14 cellular contexts compared by ENCODE assay signal in the genomic region with DNA sequence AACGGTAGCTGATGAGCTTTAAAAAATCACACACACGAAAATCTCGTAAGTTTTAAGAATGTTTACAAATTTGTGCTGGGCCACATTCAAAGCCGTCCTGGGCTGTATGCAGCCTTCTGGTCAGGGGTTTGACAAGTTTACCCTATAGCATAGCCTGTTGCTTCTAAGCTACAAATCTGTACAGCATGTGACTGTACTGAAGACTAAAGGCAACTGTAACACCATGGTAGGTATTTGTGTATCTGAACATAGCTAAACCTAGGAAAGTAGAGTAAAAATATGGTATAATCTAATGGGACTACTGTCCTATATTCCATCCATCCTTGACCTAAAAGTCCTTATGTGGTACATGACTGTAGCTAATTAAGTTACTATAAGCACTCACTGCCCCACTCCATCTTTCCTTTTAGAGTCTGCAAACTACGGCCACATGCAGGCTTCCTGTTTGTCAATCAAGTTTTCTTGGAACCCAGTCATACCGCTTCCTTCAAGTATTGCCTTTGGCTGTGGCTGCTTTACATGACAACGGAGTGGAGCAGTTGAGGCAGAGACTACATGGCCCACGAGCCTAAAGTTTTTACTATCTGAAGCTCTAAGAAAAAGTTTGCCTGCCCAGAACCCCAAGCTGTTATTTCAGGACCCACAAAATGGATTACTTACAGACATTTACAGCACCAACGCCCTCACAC. TPM values are rescaled to one million over a fixed set of nuclear protein-coding genes. Genes with fewer than 3 reads are reported as not detected.
DNase-seq lines count a peak whose midpoint lies in the region; ATAC-seq and TF ChIP-seq lines count a peak whose summit lies in the region.
"Had no signal": no experiment of that assay in that cellular context is flagged by ENCODE, and none has a peak within 500 bp of the region (broad histone marks: within the 10 kb centered on the region; RNA-seq: fewer than 3 reads in every experiment).

No MANE protein-coding gene starts in this region.

- H4K20me1 ChIP-seq in PC-9 (ENCODE audit: insufficient read depth), result peaks cover 23% of the 10 kb centered on the region

- H3K18ac ChIP-seq in trophoblast cell (ENCODE audit: low read length), result no peak overlapping the region

- H3K36me3 ChIP-seq in PC-9 (ENCODE audit: low read depth) (peaks cover 23% of the 10 kb centered on the region), trophoblast cell (ENCODE audit: control insufficient read depth in 1 of 2, insufficient read depth in 2 of 2, low read length in 2 of 2) (peaks cover 31% of the 10 kb centered on the region in 2 experiments), BE2C (no peaks in the 10 kb centered on the region)

- no peak overlapping the region for H4K8ac ChIP-seq in trophoblast cell (ENCODE audit: low read depth, low read length)

- no peak for ATAC-seq in GM21360 (IDR thresholded peaks at IDR 0.05; ENCODE audit: unreplicated experiment)

- no peak overlapping the region for H3K4me3 Mint-ChIP-seq in activated naive CD4-positive, alpha-beta T cell treated with anti-CD3 and anti-CD28 coated beads for 36 hours
- H3K4me3 Mint-ChIP-seq: neural crest cell; stimulated activated naive CD8-positive, alpha-beta T cell treated with anti-CD3 and anti-CD28 coated beads, Interleukin-15, Interleukin-2, amounts not matched to agents 100 ng/mL and 50 ng/mL, for 24 hours had no signal

- H3K4me1 ChIP-seq in PC-9 (replicated peaks; ENCODE audit: insufficient read depth) (peaks cover 31% of the 10 kb centered on the region), trophoblast cell (ENCODE audit: control insufficient read depth in 1 of 2, insufficient read depth in 2 of 2, low read length in 2 of 2) (peaks cover 0 to 4% of the 10 kb centered on the region in 2 experiments), BE2C (no peaks in the 10 kb centered on the region)

- peak; percentile 30 for DNase-seq in activated naive CD4-positive, alpha-beta T cell treated with anti-CD3 and anti-CD28 coated beads for 36 hours
- no peak for DNase-seq in activated naive CD4-positive, alpha-beta T cell treated with Interleukin-2 at 50 U/mL for 16 hours
- no peak for DNase-seq in PC-9
- DNase-seq in activated effector memory CD4-positive, alpha-beta T cell treated with Interleukin-2 at 50 U/mL for 16 hours, result peak; percentile 7
- peak; percentile 62 to 75 for DNase-seq in trophoblast cell
- DNase-seq in GM10248 (ENCODE audit: extremely low spot score), result no peak
- DNase-seq in BE2C, result no peak
- DNase-seq: activated CD8-positive, alpha-beta memory T cell treated with anti-CD3 and anti-CD28 coated beads, Interleukin-2, amount 50 U/mL, for 48 hours; CD4-positive, alpha-beta memory T cell had no signal

- peak overlapping the region; percentile 36 for H3K27ac ChIP-seq in PC-9
- H3K27ac ChIP-seq in trophoblast cell (ENCODE audit: low read depth, low read length), result no peak overlapping the region

- H3K23ac ChIP-seq in trophoblast cell (ENCODE audit: low read length), result no peak overlapping the region

- peaks cover 89% of the 10 kb centered on the region for H3F3A ChIP-seq in PC-9 (ENCODE audit: insufficient read depth, low read depth)

- no peaks in the 10 kb centered on the region for H3K27me3 ChIP-seq in PC-9 (ENCODE audit: insufficient read depth, low read depth)
- H3K27me3 ChIP-seq in trophoblast cell (ENCODE audit: insufficient read depth, low read length), result no peaks in the 10 kb centered on the region
- H3K27me3 ChIP-seq in BE2C, result no peaks in the 10 kb centered on the region

- no peak overlapping the region for H3K9ac ChIP-seq in trophoblast cell (ENCODE audit: low read length)

- H3K9me3 ChIP-seq in PC-9 (ENCODE audit: insufficient read depth, low read depth) (no peaks in the 10 kb centered on the region), trophoblast cell (ENCODE audit: insufficient read depth, low read depth, low read length) (no peaks in the 10 kb centered on the region), BE2C (no peaks in the 10 kb centered on the region)

- CTCF ChIA-PET in activated naive CD4-positive, alpha-beta T cell treated with anti-CD3 and anti-CD28 coated beads for 36 hours (lab: Charles Lee), result interaction anchor here (0.9 to 2.4 kb wide), 5 partner anchors 13 to 135 kb away, joined by 3 to 7 read pairs (median 4); no protein-coding TSS in a partner anchor
- CTCF ChIA-PET in PC-9 (lab: Charles Lee) (interaction anchor here (0.7 to 1.6 kb wide), 4 partner anchors 27 to 76 kb away, joined by 4 to 7 read pairs (median 5); no protein-coding TSS in a partner anchor), GM10248 (lab: Yijun Ruan, JAX) (interaction anchor here (1.3 to 3.3 kb wide), 4 partner anchors 13 to 76 kb away, joined by 3 to 15 read pairs (median 8); no protein-coding TSS in a partner anchor)

- H3K9me3 Mint-ChIP-seq in activated naive CD4-positive, alpha-beta T cell treated with anti-CD3 and anti-CD28 coated beads for 36 hours, result no peaks in the 10 kb centered on the region
- H3K9me3 Mint-ChIP-seq: neural crest cell; stimulated activated naive CD8-positive, alpha-beta T cell treated with anti-CD3 and anti-CD28 coated beads, Interleukin-15, Interleukin-2, amounts not matched to agents 100 ng/mL and 50 ng/mL, for 24 hours had no signal

- H3K4me3 ChIP-seq in PC-9 (no peak overlapping the region), trophoblast cell (ENCODE audit: low read depth, low read length) (no peak overlapping the region), BE2C (ENCODE audit: low read depth, low read length) (no peak overlapping the region)

- H3K14ac ChIP-seq in trophoblast cell (ENCODE audit: low read length), result no peak overlapping the region

- no peak overlapping the region for H3K4ac ChIP-seq in trophoblast cell (ENCODE audit: low read depth, low read length)

- H3K4me2 ChIP-seq in PC-9, result no peak overlapping the region
- no peak overlapping the region for H3K4me2 ChIP-seq in trophoblast cell (ENCODE audit: low read length)

- H2AFZ ChIP-seq in PC-9 (no peak overlapping the region), trophoblast cell (ENCODE audit: insufficient read depth, low read length, poor library complexity) (no peak overlapping the region)

- no peak for TF ChIP-seq CTCF in PC-9 (conservative IDR thresholded peaks at IDR 0.05)
- TF ChIP-seq CTCF in GM10248 (IDR thresholded peaks at IDR 0.05; ENCODE audit: control extremely low read depth, extremely low read depth, low read depth, missing control alignments), result no peak
- TF ChIP-seq CTCF in BE2C (IDR thresholded peaks at IDR 0.05; ENCODE audit: low read depth, low read length), result no peak

- no peak overlapping the region for H3K27ac Mint-ChIP-seq in activated naive CD4-positive, alpha-beta T cell treated with anti-CD3 and anti-CD28 coated beads for 36 hours
- H3K27ac Mint-ChIP-seq: stimulated activated naive CD8-positive, alpha-beta T cell treated with anti-CD3 and anti-CD28 coated beads, Interleukin-15, Interleukin-2, amounts not matched to agents 100 ng/mL and 50 ng/mL, for 24 hours had no signal

- H2BK120ac ChIP-seq in trophoblast cell (ENCODE audit: insufficient read depth, low read length, poor library complexity), result no peak overlapping the region

- no peak overlapping the region for H4K91ac ChIP-seq in trophoblast cell (ENCODE audit: low read depth, low read length)

- POLR2A ChIA-PET in PC-9 (lab: Charles Lee; ENCODE audit: unreplicated experiment) (interaction anchor here (0.5 to 2.0 kb wide), 6 partner anchors 28 to 108 kb away, joined by 3 to 50 read pairs (median 6); no protein-coding TSS in a partner anchor), GM10248 (lab: Yijun Ruan, JAX) (no interaction called here)

- no peak overlapping the region for H4K12ac ChIP-seq in trophoblast cell (ENCODE audit: low read depth, low read length)

- no peak overlapping the region for H2BK5ac ChIP-seq in trophoblast cell (ENCODE audit: low read depth, low read length, poor library complexity)

- H3K36me3 Mint-ChIP-seq in activated naive CD4-positive, alpha-beta T cell treated with anti-CD3 and anti-CD28 coated beads for 36 hours (ENCODE audit: low read depth), result no peaks in the 10 kb centered on the region
- H3K36me3 Mint-ChIP-seq: CD4-positive, alpha-beta memory T cell had no signal

- no peaks in the 10 kb centered on the region for H3K79me2 ChIP-seq in PC-9 (ENCODE audit: low read depth)
- H3K79me2 ChIP-seq in trophoblast cell (ENCODE audit: control insufficient read depth, insufficient read depth, low read length, poor library complexity), result no peaks in the 10 kb centered on the region

- no peak overlapping the region for H2AK5ac ChIP-seq in trophoblast cell (ENCODE audit: low read length)

- no CpG with 5 or more reads among the region's 9 CpGs for WGBS in trophoblast cell (ENCODE audit: extremely low coverage, insufficient coverage, insufficient read length)

- peaks cover 12% of the 10 kb centered on the region for H3K4me1 Mint-ChIP-seq in activated naive CD4-positive, alpha-beta T cell treated with anti-CD3 and anti-CD28 coated beads for 36 hours (ENCODE audit: low read depth)

- H2BK12ac ChIP-seq in trophoblast cell (ENCODE audit: low read length), result no peak overlapping the region

- no peaks in the 10 kb centered on the region for H3K79me1 ChIP-seq in trophoblast cell (ENCODE audit: low read length)

- TSS peak; percentile 0 for BruUV-seq in PC-9 (replicated peaks; lab: Mats Ljungman, UMichigan)

- H3K27me3 Mint-ChIP-seq in activated naive CD4-positive, alpha-beta T cell treated with anti-CD3 and anti-CD28 coated beads for 36 hours (ENCODE audit: low read depth), result peaks cover 31% of the 10 kb centered on the region

- intact Hi-C loops in activated naive CD4-positive, alpha-beta T cell treated with anti-CD3 and anti-CD28 coated beads for 36 hours (cut with micrococcal nuclease), result no loop called here
- intact Hi-C loops in PC-9 (cut with micrococcal nuclease; ENCODE audit: unreplicated experiment), result loop anchor here (2.0 kb wide), 1 partner anchor 27 kb away; no protein-coding TSS in a partner anchor

- no peaks in the 10 kb centered on the region for H3K9me2 ChIP-seq in PC-9 (ENCODE audit: insufficient read depth)

RNA-seq across cellular contexts. Expression of gene KRT7, which starts 18.5 kb away (rescaled TPM):
- 1 to 10 TPM; 1.9 to 3.4 TPM for total RNA-seq in activated naive CD4-positive, alpha-beta T cell treated with anti-CD3 and anti-CD28 coated beads for 36 hours
- total RNA-seq in PC-9 (2021), result 3,783 and 4,555 TPM in 2 replicates
- polyA plus RNA-seq in trophoblast cell (2013), result 666 and 746 TPM in 2 replicates
- 1.7 TPM for polyA plus RNA-seq in BE2C (2012; ENCODE audit: insufficient read depth, insufficient read length, low read depth)
- total RNA-seq: CD4-positive, alpha-beta memory T cell; neural crest cell had no signal
- polyA plus RNA-seq: CD4-positive, alpha-beta memory T cell had no signal

RNA-seq across cellular contexts. Expression of gene KRT86, which starts 22.9 kb away (rescaled TPM):
- total RNA-seq in activated naive CD4-positive, alpha-beta T cell treated with anti-CD3 and anti-CD28 coated beads for 36 hours, result under 1 TPM in 1 of 2 experiments, not detected in 1; 0.15 TPM
- 2.7 and 5.7 TPM in 2 replicates for total RNA-seq in PC-9 (2021)
- polyA plus RNA-seq in trophoblast cell (2013), result 0.10 and 0.14 TPM in 2 replicates
- 0.57 TPM for polyA plus RNA-seq in BE2C (2012; ENCODE audit: insufficient read depth, insufficient read length, low read depth)
- total RNA-seq: CD4-positive, alpha-beta memory T cell; neural crest cell; urinary bladder had no signal
- polyA plus RNA-seq: CD4-positive, alpha-beta memory T cell; keratinocyte had no signal

RNA-seq across cellular contexts. Expression of gene KRT81, which starts 39.8 kb away (rescaled TPM):
- total RNA-seq in activated naive CD4-positive, alpha-beta T cell treated with anti-CD3 and anti-CD28 coated beads for 36 hours, result not detected
- 2.5 and 4.3 TPM in 2 replicates for total RNA-seq in PC-9 (2021)
- polyA plus RNA-seq in trophoblast cell (2013), result 0.10 and 0.15 TPM in 2 replicates
- 0.90 TPM for polyA plus RNA-seq in BE2C (2012; ENCODE audit: insufficient read depth, insufficient read length, low read depth)
- total RNA-seq: CD4-positive, alpha-beta memory T cell; neural crest cell; urinary bladder had no signal
- polyA plus RNA-seq: CD4-positive, alpha-beta memory T cell; urinary bladder had no signal

RNA-seq across cellular contexts. Expression of gene KRT80, which starts 59.7 kb away (rescaled TPM):
- total RNA-seq in activated naive CD4-positive, alpha-beta T cell treated with anti-CD3 and anti-CD28 coated beads for 36 hours, result not detected
- total RNA-seq in PC-9 (2021), result 84.1 and 94.9 TPM in 2 replicates
- polyA plus RNA-seq in trophoblast cell (2013), result 26.3 and 28.8 TPM in 2 replicates
- polyA plus RNA-seq in BE2C (2012; ENCODE audit: insufficient read depth, insufficient read length, low read depth), result 0.52 TPM
- total RNA-seq: CD4-positive, alpha-beta memory T cell; neural crest cell had no signal
- polyA plus RNA-seq: CD4-positive, alpha-beta memory T cell had no signal

Comparison
In these comparisons a context has a peak if more than half of its experiments do, and no peak if none do; other contexts are left out.
1. DNase-seq: peak in activated naive CD4-positive, alpha-beta T cell treated with anti-CD3 and anti-CD28 coated beads for 36 hours (single experiment), activated effector memory CD4-positive, alpha-beta T cell treated with Interleukin-2 at 50 U/mL for 16 hours (single experiment) and trophoblast cell (2 of 2); none in activated naive CD4-positive, alpha-beta T cell treated with Interleukin-2 at 50 U/mL for 16 hours (single experiment), PC-9 (0 of 2), GM10248 (single experiment) and BE2C (single experiment).
2. RNA of gene KRT7, which starts 18.5 kb away (total RNA-seq): 3,783 to 4,555 TPM in PC-9; 1.9 to 3.4 TPM in activated naive CD4-positive, alpha-beta T cell treated with anti-CD3 and anti-CD28 coated beads for 36 hours; every median in the first group is over 100 times any median in the second.